In genomic region chr1:248703674-248704073, GRCh38 we compare ENCODE assay signal across 27 cellular contexts. TPM values are rescaled to one million over a fixed set of nuclear protein-coding genes. Genes with fewer than 3 reads are reported as not detected.
A peak's percentile ranks its signal among the peaks of the same experiment; 100 is the strongest.
DNase-seq lines count a peak whose midpoint lies in the region; ATAC-seq, FAIRE-seq and TF ChIP-seq lines count a peak whose summit lies in the region.
"Had no signal": no experiment of that assay in that cellular context is flagged by ENCODE, and none has a peak within 500 bp of the region (broad histone marks: within the 10 kb centered on the region; RNA-seq: fewer than 3 reads in every experiment).

No MANE protein-coding gene starts in this region.

- no peak overlapping the region for H3K4me2 ChIP-seq in MM.1S (ENCODE audit: low read depth, low read length)
- no peak overlapping the region for H3K4me2 ChIP-seq in K562 (ENCODE audit: insufficient read depth, low read length)

- no peaks in the 10 kb centered on the region for H4K20me1 ChIP-seq in MM.1S (ENCODE audit: insufficient read depth, low read length)
- no peaks in the 10 kb centered on the region for H4K20me1 ChIP-seq in K562 (replicated peaks; ENCODE audit: control insufficient read depth, insufficient read depth, low read length)

- no peak for DNase-seq in left ventricle myocardium inferior
- DNase-seq in cardiac septum (ENCODE audit: low spot score): no peak
- peak; percentile 19 for DNase-seq in MM.1S
- DNase-seq in K562 (ENCODE audit: extremely low read depth in 1 of 4, low spot score in 3 of 4): no peak
- DNase-seq in activated naive CD4-positive, alpha-beta T cell treated with anti-CD3 and anti-CD28 coated beads, Interleukin-2, amount 10 ng/mL, durations not matched to agents 7 days and 5 days: no peak
- DNase-seq in stimulated activated CD4-positive, alpha-beta T cell treated with anti-CD3 and anti-CD28 coated beads, Interleukin-4, amount 100 ng/mL, for 4 hours: no peak
- DNase-seq in ascending aorta (ENCODE audit: low spot score in 2 of 2): no peak
- DNase-seq: activated CD4-positive, alpha-beta T cell treated with anti-CD3 and anti-CD28 coated beads for 48 hours; activated effector memory CD4-positive, alpha-beta T cell treated with Interleukin-2 at 50 U/mL for 16 hours; adrenal gland; central memory CD4-positive, alpha-beta T cell; left colon; mucosa of descending colon; NCI-H187 treated with DMSO at 0.1 percent for 48 hours; NCI-H446 treated with DMSO at 0.1 percent for 48 hours; stimulated activated CD4-positive, alpha-beta T cell treated with anti-CD3 and anti-CD28 coated beads, Interleukin-15, amount 100 ng/mL, for 24 hours had no signal

- H3K27ac Mint-ChIP-seq in activated naive CD4-positive, alpha-beta T cell treated with anti-CD3 and anti-CD28 coated beads, Interleukin-2, amount 10 ng/mL, durations not matched to agents 7 days and 5 days: no peak overlapping the region
- H3K27ac Mint-ChIP-seq: stimulated activated memory B cell treated with anti-CD40 and anti-IgM and Interleukin-4, amounts not matched to agents 10 μg/mL and 1 μg/mL and 100 μg/mL, for 72 hours had no signal

- no TSS peak for BruUV-seq in K562 (replicated peaks; lab: Mats Ljungman, UMichigan)

- TF ChIP-seq RAD21 in K562 (CRISPR knock-in tag; conservative IDR thresholded peaks at IDR 0.05 in 1 of 2, IDR thresholded peaks at IDR 0.05 in 1 of 2): peak; percentile 37 to 67; a peak in 3 of 4 replicates

- POLR2A ChIA-PET in K562 (lab: Yijun Ruan, JAX): interaction anchor here (0.7 kb wide), 1 partner anchor 9 kb away, joined by 3 read pairs; no protein-coding TSS in a partner anchor

- H3K79me2 ChIP-seq in MM.1S (ENCODE audit: low read length): no peaks in the 10 kb centered on the region
- H3K79me2 ChIP-seq in K562 (ENCODE audit: control insufficient read depth, insufficient read depth, low read length): no peaks in the 10 kb centered on the region

- in situ Hi-C loops in K562 (cut with MboI): no loop called here

- 3% methylated on average over 2 of the region's 2 CpGs for WGBS in K562 (ENCODE audit: insufficient coverage, low coverage, missing lambda C conversion rate)

- H3K27me3 ChIP-seq in left ventricle myocardium inferior (ENCODE audit: low read depth) (peaks cover 26% of the 10 kb centered on the region), MM.1S (replicated peaks; ENCODE audit: insufficient read depth, low read length) (no peaks in the 10 kb centered on the region), K562 (ENCODE audit: control insufficient read depth in 2 of 2, insufficient read depth in 2 of 2, low read length in 2 of 2) (no peaks in the 10 kb centered on the region; a peak in 2 of 5 replicates), ascending aorta (no peaks in the 10 kb centered on the region)
- H3K27me3 ChIP-seq: adrenal gland, neutrophil, right atrium auricular region had no signal

- no peaks in the 10 kb centered on the region for H3K9me3 Mint-ChIP-seq in activated naive CD4-positive, alpha-beta T cell treated with anti-CD3 and anti-CD28 coated beads, Interleukin-2, amount 10 ng/mL, durations not matched to agents 7 days and 5 days
- H3K9me3 Mint-ChIP-seq: stimulated activated memory B cell treated with anti-CD40 and anti-IgM and Interleukin-4, amounts not matched to agents 10 μg/mL and 1 μg/mL and 100 μg/mL, for 72 hours had no signal

- no peaks in the 10 kb centered on the region for H3K9me1 ChIP-seq in K562 (ENCODE audit: control insufficient read depth, insufficient read depth, low read length)

- no peaks in the 10 kb centered on the region for H3K36me3 Mint-ChIP-seq in activated naive CD4-positive, alpha-beta T cell treated with anti-CD3 and anti-CD28 coated beads, Interleukin-2, amount 10 ng/mL, durations not matched to agents 7 days and 5 days
- H3K36me3 Mint-ChIP-seq: stimulated activated memory B cell treated with anti-CD40 and anti-IgM and Interleukin-4, amounts not matched to agents 10 μg/mL and 1 μg/mL and 100 μg/mL, for 72 hours had no signal

- no peaks in the 10 kb centered on the region for H3K9me2 ChIP-seq in MM.1S (replicated peaks; ENCODE audit: insufficient read depth, low read length)

- H3K4me1 Mint-ChIP-seq in activated naive CD4-positive, alpha-beta T cell treated with anti-CD3 and anti-CD28 coated beads, Interleukin-2, amount 10 ng/mL, durations not matched to agents 7 days and 5 days: no peaks in the 10 kb centered on the region
- H3K4me1 Mint-ChIP-seq: stimulated activated memory B cell treated with anti-CD40 and anti-IgM and Interleukin-4, amounts not matched to agents 10 μg/mL and 1 μg/mL and 100 μg/mL, for 72 hours had no signal

- H3K9ac ChIP-seq in MM.1S (ENCODE audit: low read length) (no peak overlapping the region), K562 (ENCODE audit: insufficient read depth in 1 of 2, low read depth in 2 of 2, low read length in 2 of 2) (no peak overlapping the region)

- H3K36me3 ChIP-seq in left ventricle myocardium inferior (no peaks in the 10 kb centered on the region), MM.1S (replicated peaks; ENCODE audit: insufficient read depth, low read length) (no peaks in the 10 kb centered on the region), K562 (ENCODE audit: control insufficient read depth, insufficient read depth, low read length) (no peaks in the 10 kb centered on the region), ascending aorta (no peaks in the 10 kb centered on the region)
- H3K36me3 ChIP-seq: adrenal gland, neutrophil, right atrium auricular region had no signal

- no peak overlapping the region for H2AFZ ChIP-seq in MM.1S (ENCODE audit: low read length)
- no peak overlapping the region for H2AFZ ChIP-seq in K562 (ENCODE audit: low read depth, low read length)

- no peaks in the 10 kb centered on the region for H3F3A ChIP-seq in MM.1S (ENCODE audit: insufficient read depth, low read length)

- TF ChIP-seq CTCF in left ventricle myocardium inferior (IDR thresholded peaks at IDR 0.05; ENCODE audit: borderline replicate concordance) (peak; percentile 17), MM.1S (IDR thresholded peaks at IDR 0.05; ENCODE audit: low read length) (peak; percentile 57), K562 (IDR thresholded peaks at IDR 0.05 in 2 of 3, conservative IDR thresholded peaks at IDR 0.05 in 1 of 3; ENCODE audit: insufficient read depth in 2 of 3, low read depth in 1 of 3, low read length in 3 of 3) (peak in 2 of 3 experiments; percentile 11 to 46; a peak in 2 of 6 replicates), ascending aorta (IDR thresholded peaks at IDR 0.05) (no peak)

- ATAC-seq in K562 (no peak), HG03432 (IDR thresholded peaks at IDR 0.05; ENCODE audit: unreplicated experiment) (no peak)
- ATAC-seq: esophagus mucosa; mucosa of descending colon; stimulated activated memory B cell treated with anti-CD40 and anti-IgM and Interleukin-4, amounts not matched to agents 10 μg/mL and 1 μg/mL and 100 μg/mL, for 72 hours had no signal

- no peaks in the 10 kb centered on the region for H3K4me1 ChIP-seq in left ventricle myocardium inferior
- H3K4me1 ChIP-seq in MM.1S (ENCODE audit: low read length): no peaks in the 10 kb centered on the region
- no peaks in the 10 kb centered on the region for H3K4me1 ChIP-seq in K562 (replicated peaks in 1 of 2; ENCODE audit: control insufficient read depth in 2 of 2, insufficient read depth in 2 of 2, low read length in 2 of 2)
- H3K4me1 ChIP-seq in ascending aorta: no peaks in the 10 kb centered on the region
- H3K4me1 ChIP-seq: adrenal gland, right atrium auricular region had no signal

- FAIRE-seq in K562 (lab: Jason Lieb, UNC): peak; percentile 6
- FAIRE-seq: GM12892, TTC549 had no signal

- H3K4me3 ChIP-seq in left ventricle myocardium inferior (no peak overlapping the region), MM.1S (ENCODE audit: low read length) (no peak overlapping the region), K562 (no peak overlapping the region), ascending aorta (no peak overlapping the region)
- H3K4me3 ChIP-seq: adrenal gland, mucosa of descending colon, right atrium auricular region, SK-N-MC had no signal

- H3K27ac ChIP-seq in left ventricle myocardium inferior (replicated peaks) (no peak overlapping the region), MM.1S (ENCODE audit: low read length) (no peak overlapping the region), K562 (ENCODE audit: extremely low read depth, low read depth, low read length) (no peak overlapping the region), ascending aorta (no peak overlapping the region)
- H3K27ac ChIP-seq: adrenal gland, neutrophil, right atrium auricular region, SK-N-MC had no signal

- CTCF ChIA-PET in K562 (lab: Yijun Ruan, JAX; ENCODE audit: low intra/inter-chr PET ratio): interaction anchor here (1.8 kb wide), 1 partner anchor 104 kb away, joined by 9 read pairs; no protein-coding TSS in a partner anchor
- CTCF ChIA-PET in activated naive CD4-positive, alpha-beta T cell treated with anti-CD3 and anti-CD28 coated beads, Interleukin-2, amount 10 ng/mL, durations not matched to agents 7 days and 5 days (lab: Charles Lee): no interaction called here

- no peak overlapping the region for H3K4me3 Mint-ChIP-seq in activated naive CD4-positive, alpha-beta T cell treated with anti-CD3 and anti-CD28 coated beads, Interleukin-2, amount 10 ng/mL, durations not matched to agents 7 days and 5 days
- H3K4me3 Mint-ChIP-seq: stimulated activated memory B cell treated with anti-CD40 and anti-IgM and Interleukin-4, amounts not matched to agents 10 μg/mL and 1 μg/mL and 100 μg/mL, for 72 hours had no signal

- no peak for TF ChIP-seq POLR2A in K562 (conservative IDR thresholded peaks at IDR 0.05)

- intact Hi-C loops in left ventricle myocardium inferior (cut with micrococcal nuclease) (no loop called here), cardiac septum (cut with DNase I) (loop anchor here (5.0 kb wide), 1 partner anchor 104 kb away; no protein-coding TSS in a partner anchor), K562 (cut with micrococcal nuclease) (no loop called here), ascending aorta (cut with DNase I) (no loop called here)

- no peaks in the 10 kb centered on the region for H3K27me3 Mint-ChIP-seq in activated naive CD4-positive, alpha-beta T cell treated with anti-CD3 and anti-CD28 coated beads, Interleukin-2, amount 10 ng/mL, durations not matched to agents 7 days and 5 days
- H3K27me3 Mint-ChIP-seq: stimulated activated memory B cell treated with anti-CD40 and anti-IgM and Interleukin-4, amounts not matched to agents 10 μg/mL and 1 μg/mL and 100 μg/mL, for 72 hours had no signal

- no peak for TF ChIP-seq EP300 in K562 (IDR thresholded peaks at IDR 0.05; ENCODE audit: low read length)

- no peaks in the 10 kb centered on the region for H3K9me3 ChIP-seq in left ventricle myocardium inferior (replicated peaks)
- no peaks in the 10 kb centered on the region for H3K9me3 ChIP-seq in MM.1S (replicated peaks; ENCODE audit: insufficient read depth, low read length)
- no peaks in the 10 kb centered on the region for H3K9me3 ChIP-seq in K562 (replicated peaks; ENCODE audit: control insufficient read depth, insufficient read depth, low read depth, low read length)
- no peaks in the 10 kb centered on the region for H3K9me3 ChIP-seq in ascending aorta
- H3K9me3 ChIP-seq: adrenal gland, mucosa of descending colon, neutrophil, right atrium auricular region had no signal

RNA-seq across cellular contexts. Expression of gene OR14I1, which starts 1.1 kb away (rescaled TPM):
- not detected for total RNA-seq in left ventricle myocardium inferior
- not detected for total RNA-seq in cardiac septum
- total RNA-seq in K562 (2011; cell fraction: chromatin; rRNA removed; ENCODE audit: low replicate concordance): not detected in 2 replicates
- total RNA-seq in K562 (2011; cell fraction: nucleolus; rRNA removed): not detected in 2 replicates
- total RNA-seq in K562 (2011; cell fraction: nucleoplasm; rRNA removed): not detected in 2 replicates
- total RNA-seq in K562 (2014; rRNA removed): not detected in 2 replicates
- total RNA-seq in K562 (2014; rRNA removed; fragmentation: Illumina TruSeq; extraction: Trizol): not detected in 2 replicates
- total RNA-seq in K562 (2015; rRNA removed; fragmentation: Illumina TruSeq; extraction: Trizol): not detected in 2 replicates
- total RNA-seq in K562 (2021): not detected in 2 replicates
- polyA plus RNA-seq in K562 (2011; rRNA removed): not detected in 2 replicates
- not detected in 2 replicates for polyA plus RNA-seq in K562 (2011; cell fraction: cytosol; rRNA removed)
- not detected in 2 replicates for polyA plus RNA-seq in K562 (2011; cell fraction: nucleus; rRNA removed)
- not detected in 2 replicates for polyA plus RNA-seq in K562 (2012)
- polyA plus RNA-seq in K562 (2014; fragmentation: Illumina TruSeq; extraction: Trizol): not detected in 2 replicates
- not detected for polyA plus RNA-seq in K562 (2014; fragmentation: Nextera tagmentation; extraction: Ambion mirVana)
- polyA plus RNA-seq in K562 (2014; rRNA removed): not detected in 2 replicates
- not detected in 2 replicates for polyA minus RNA-seq in K562 (2011; rRNA and poly(A)+ RNA removed)
- polyA minus RNA-seq in K562 (2011; cell fraction: cytosol; rRNA and poly(A)+ RNA removed): not detected in 2 replicates
- not detected in 2 replicates for polyA minus RNA-seq in K562 (2011; cell fraction: nucleus; rRNA and poly(A)+ RNA removed)
- total RNA-seq in ascending aorta: not detected
- total RNA-seq: adrenal gland, esophagus mucosa, HT1080, left colon, LHCN-M2, mucosa of descending colon, right atrium auricular region had no signal
- polyA plus RNA-seq: adrenal gland, thymus had no signal

RNA-seq across cellular contexts. Expression of gene OR2T27, which starts 48.3 kb away (rescaled TPM):
- total RNA-seq in left ventricle myocardium inferior (not detected), cardiac septum (not detected), K562 (2014; rRNA removed) (not detected in 2 replicates), K562 (2014; rRNA removed; fragmentation: Illumina TruSeq; extraction: Trizol) (not detected in 2 replicates), K562 (2015; rRNA removed; fragmentation: Illumina TruSeq; extraction: Trizol) (not detected in 2 replicates), K562 (2021) (not detected in 2 replicates), ascending aorta (not detected)
- total RNA-seq in K562 (2011; cell fraction: chromatin; rRNA removed; ENCODE audit: low replicate concordance): not detected in 2 replicates
- total RNA-seq in K562 (2011; cell fraction: nucleolus; rRNA removed): not detected in 2 replicates
- total RNA-seq in K562 (2011; cell fraction: nucleoplasm; rRNA removed): not detected in 2 replicates
- polyA plus RNA-seq in K562 (2011; rRNA removed) (not detected in 2 replicates), K562 (2014; fragmentation: Illumina TruSeq; extraction: Trizol) (not detected in 2 replicates), K562 (2014; fragmentation: Nextera tagmentation; extraction: Ambion mirVana) (not detected), K562 (2014; rRNA removed) (not detected in 2 replicates)
- polyA plus RNA-seq in K562 (2011; cell fraction: cytosol; rRNA removed): not detected in 2 replicates
- not detected in 2 replicates for polyA plus RNA-seq in K562 (2011; cell fraction: nucleus; rRNA removed)
- polyA plus RNA-seq in K562 (2012): not detected in 2 replicates
- not detected in 2 replicates for polyA minus RNA-seq in K562 (2011; rRNA and poly(A)+ RNA removed)
- polyA minus RNA-seq in K562 (2011; cell fraction: cytosol; rRNA and poly(A)+ RNA removed): not detected in 2 replicates
- polyA minus RNA-seq in K562 (2011; cell fraction: nucleus; rRNA and poly(A)+ RNA removed): not detected in 2 replicates
- total RNA-seq: adrenal gland, esophagus mucosa, HT1080, left colon, LHCN-M2, mucosa of descending colon, right atrium auricular region had no signal
- polyA plus RNA-seq: adrenal gland, thymus had no signal

RNA-seq across cellular contexts. Expression of gene LYPD8, which starts 51.9 kb away (rescaled TPM):
- total RNA-seq in left ventricle myocardium inferior (not detected), cardiac septum (not detected), K562 (2014; rRNA removed) (0.50 and 0.98 TPM in 2 replicates), K562 (2014; rRNA removed; fragmentation: Illumina TruSeq; extraction: Trizol) (0.86 and 1.3 TPM in 2 replicates), K562 (2015; rRNA removed; fragmentation: Illumina TruSeq; extraction: Trizol) (1.8 and 2.0 TPM in 2 replicates), K562 (2021) (0.87 and 1.0 TPM in 2 replicates), ascending aorta (not detected)
- total RNA-seq in K562 (2011; cell fraction: chromatin; rRNA removed; ENCODE audit: low replicate concordance): 1.2 and 1.5 TPM in 2 replicates
- total RNA-seq in K562 (2011; cell fraction: nucleolus; rRNA removed): 1.0 and 1.2 TPM in 2 replicates
- 1.4 and 2.1 TPM in 2 replicates for total RNA-seq in K562 (2011; cell fraction: nucleoplasm; rRNA removed)
- polyA plus RNA-seq in K562 (2011; rRNA removed) (0.42 and 0.71 TPM in 2 replicates), K562 (2014; fragmentation: Illumina TruSeq; extraction: Trizol) (1.1 and 1.4 TPM in 2 replicates), K562 (2014; fragmentation: Nextera tagmentation; extraction: Ambion mirVana) (1 to 10 TPM; 1.3 to 2.1 TPM), K562 (2014; rRNA removed) (0.71 and 1.4 TPM in 2 replicates)
- polyA plus RNA-seq in K562 (2011; cell fraction: cytosol; rRNA removed): 0.38 and 0.54 TPM in 2 replicates
- polyA plus RNA-seq in K562 (2011; cell fraction: nucleus; rRNA removed): 0.20 and 0.42 TPM in 2 replicates
- 1.1 and 1.8 TPM in 2 replicates for polyA plus RNA-seq in K562 (2012)
- polyA minus RNA-seq in K562 (2011; rRNA and poly(A)+ RNA removed): 0.87 and 1.3 TPM in 2 replicates
- 0.67 TPM in 1 of 2 replicates, not detected in the other for polyA minus RNA-seq in K562 (2011; cell fraction: cytosol; rRNA and poly(A)+ RNA removed)
- polyA minus RNA-seq in K562 (2011; cell fraction: nucleus; rRNA and poly(A)+ RNA removed): 0.40 and 0.78 TPM in 2 replicates
- total RNA-seq: adrenal gland, esophagus mucosa, LHCN-M2, right atrium auricular region had no signal

RNA-seq across cellular contexts. Expression of gene OR2T35, which starts 58.6 kb away (rescaled TPM):
- not detected for total RNA-seq in left ventricle myocardium inferior
- total RNA-seq in cardiac septum: not detected
- total RNA-seq in K562 (2011; cell fraction: chromatin; rRNA removed; ENCODE audit: low replicate concordance): not detected in 2 replicates
- total RNA-seq in K562 (2011; cell fraction: nucleolus; rRNA removed): not detected in 2 replicates
- not detected in 2 replicates for total RNA-seq in K562 (2011; cell fraction: nucleoplasm; rRNA removed)
- not detected in 2 replicates for total RNA-seq in K562 (2014; rRNA removed)
- total RNA-seq in K562 (2014; rRNA removed; fragmentation: Illumina TruSeq; extraction: Trizol): not detected in 2 replicates
- total RNA-seq in K562 (2015; rRNA removed; fragmentation: Illumina TruSeq; extraction: Trizol): not detected in 2 replicates
- not detected in 2 replicates for total RNA-seq in K562 (2021)
- polyA plus RNA-seq in K562 (2011; rRNA removed): not detected in 2 replicates
- not detected in 2 replicates for polyA plus RNA-seq in K562 (2011; cell fraction: cytosol; rRNA removed)
- not detected in 2 replicates for polyA plus RNA-seq in K562 (2011; cell fraction: nucleus; rRNA removed)
- not detected in 2 replicates for polyA plus RNA-seq in K562 (2012)
- not detected in 2 replicates for polyA plus RNA-seq in K562 (2014; fragmentation: Illumina TruSeq; extraction: Trizol)
- polyA plus RNA-seq in K562 (2014; fragmentation: Nextera tagmentation; extraction: Ambion mirVana): not detected
- not detected in 2 replicates for polyA plus RNA-seq in K562 (2014; rRNA removed)
- not detected in 2 replicates for polyA minus RNA-seq in K562 (2011; rRNA and poly(A)+ RNA removed)
- not detected in 2 replicates for polyA minus RNA-seq in K562 (2011; cell fraction: cytosol; rRNA and poly(A)+ RNA removed)
- not detected in 2 replicates for polyA minus RNA-seq in K562 (2011; cell fraction: nucleus; rRNA and poly(A)+ RNA removed)
- total RNA-seq in ascending aorta: not detected
- total RNA-seq: adrenal gland, esophagus mucosa, HT1080, left colon, LHCN-M2, mucosa of descending colon, right atrium auricular region had no signal
- polyA plus RNA-seq: adrenal gland, thymus had no signal

Comparison
In these comparisons a context has a peak if more than half of its experiments do, and no peak if none do; other contexts are left out.
1. CTCF ChIP-seq: peak in left ventricle myocardium inferior (single experiment), MM.1S (single experiment) and K562 (2 of 3); none in ascending aorta (0 of 3).